ENCODE assay signal across 9 cellular contexts in genomic region chr11:126419801-126420729, GRCh38.
DNase-seq lines count a peak whose midpoint lies in the region; ATAC-seq, FAIRE-seq and TF ChIP-seq lines count a peak whose summit lies in the region.
"Had no signal": no experiment of that assay in that cellular context is flagged by ENCODE, and none has a peak within 500 bp of the region (broad histone marks: within the 10 kb centered on the region; RNA-seq: fewer than 3 reads in every experiment).

No MANE protein-coding gene starts in this region.

- H3K9me3 Mint-ChIP-seq in activated T-cell treated with anti-CD3 and anti-CD28 coated beads, Interleukin-2, amount 50 U/mL, for 4 hours: no peaks in the 10 kb centered on the region
- H3K9me3 Mint-ChIP-seq: activated naive CD8-positive, alpha-beta T cell treated with anti-CD3 and anti-CD28 coated beads, Interleukin-2, amount 10 ng/mL, durations not matched to agents 7 days and 5 days had no signal

- TF ChIP-seq POLR2A in GM12891 (IDR thresholded peaks at IDR 0.05; ENCODE audit: low read depth, low read length): no peak

- H3K4me3 Mint-ChIP-seq in activated T-cell treated with anti-CD3 and anti-CD28 coated beads, Interleukin-2, amount 50 U/mL, for 4 hours: no peak overlapping the region
- H3K4me3 Mint-ChIP-seq: activated naive CD8-positive, alpha-beta T cell treated with anti-CD3 and anti-CD28 coated beads, Interleukin-2, amount 10 ng/mL, durations not matched to agents 7 days and 5 days had no signal

- no peaks in the 10 kb centered on the region for H3K36me3 Mint-ChIP-seq in activated T-cell treated with anti-CD3 and anti-CD28 coated beads, Interleukin-2, amount 50 U/mL, for 4 hours (ENCODE audit: insufficient read depth)
- H3K36me3 Mint-ChIP-seq: activated naive CD8-positive, alpha-beta T cell treated with anti-CD3 and anti-CD28 coated beads, Interleukin-2, amount 10 ng/mL, durations not matched to agents 7 days and 5 days had no signal

- FAIRE-seq in GM12891 (lab: Jason Lieb, UNC): peak; percentile 69

- DNase-seq in GM12891 (ENCODE audit: insufficient read length, low spot score): peak; percentile 46
- DNase-seq in MV-4-11 (lab: John Stamatoyannopoulos, UW): peak; percentile 94
- peak; percentile 58 for DNase-seq in globus pallidus (ENCODE audit: low spot score)
- no peak for DNase-seq in activated naive CD4-positive, alpha-beta T cell treated with anti-CD3 and anti-CD28 coated beads, Interleukin-2, amount 50 U/mL, for 16 hours
- DNase-seq in activated T-cell treated with anti-CD3 and anti-CD28 coated beads, Interleukin-2, amount 50 U/mL, for 4 hours: no peak
- DNase-seq in SHP77 treated with DMSO at 0.1 percent for 48 hours (lab: John Stamatoyannopoulos, UW): no peak
- DNase-seq in effector CD8-positive, alpha-beta T cell (lab: John Stamatoyannopoulos, UW): no peak
- DNase-seq: activated naive CD8-positive, alpha-beta T cell treated with anti-CD3 and anti-CD28 coated beads, Interleukin-2, amount 10 ng/mL, durations not matched to agents 7 days and 5 days had no signal

- peaks cover 7% of the 10 kb centered on the region for H3K4me1 Mint-ChIP-seq in activated T-cell treated with anti-CD3 and anti-CD28 coated beads, Interleukin-2, amount 50 U/mL, for 4 hours (ENCODE audit: low read depth)

- no peaks in the 10 kb centered on the region for H3K27me3 Mint-ChIP-seq in activated T-cell treated with anti-CD3 and anti-CD28 coated beads, Interleukin-2, amount 50 U/mL, for 4 hours (ENCODE audit: low read depth)

- peak; percentile 83 for ATAC-seq in GM21786 (IDR thresholded peaks at IDR 0.05; ENCODE audit: unreplicated experiment)
- ATAC-seq in activated T-cell treated with anti-CD3 and anti-CD28 coated beads, Interleukin-2, amount 50 U/mL, for 4 hours: no peak

TF ChIP-seq in GM12891, 5 proteins besides CTCF, POLR2A, EP300 and RAD21:
- TF ChIP-seq SPI1 (IDR thresholded peaks at IDR 0.05; ENCODE audit: low read depth, low read length) (peak; percentile 96), POU2F2 (IDR thresholded peaks at IDR 0.05; ENCODE audit: low read depth, low read length) (no peak)

Comparison
In these comparisons a context has a peak if more than half of its experiments do, and no peak if none do; other contexts are left out.
1. DNase-seq: peak in GM12891 (single experiment), MV-4-11 (single experiment) and globus pallidus (single experiment); none in activated naive CD4-positive, alpha-beta T cell treated with anti-CD3 and anti-CD28 coated beads, Interleukin-2, amount 50 U/mL, for 16 hours (single experiment), activated T-cell treated with anti-CD3 and anti-CD28 coated beads, Interleukin-2, amount 50 U/mL, for 4 hours (single experiment), SHP77 treated with DMSO at 0.1 percent for 48 hours (single experiment) and effector CD8-positive, alpha-beta T cell (single experiment).